Comparison of ENCODE assay signal across 1 cellular context in genomic region chr5:83724001-83724400, GRCh38.
TF ChIP-seq lines count a peak whose summit lies in the region.

No MANE protein-coding gene starts in this region.

TF ChIP-seq in HepG2, 621 proteins besides CTCF, POLR2A, EP300 and RAD21 (continued from another document and continues in another):
- no peak for TF ChIP-seq ZXDC (CRISPR knock-in tag; IDR thresholded peaks at IDR 0.05)
- TF ChIP-seq TBL1XR1 (IDR thresholded peaks at IDR 0.05; ENCODE audit: borderline replicate concordance, low read length, partially characterized antibody): no peak
- no peak for TF ChIP-seq ZNF670 (CRISPR knock-in tag; IDR thresholded peaks at IDR 0.05; ENCODE audit: borderline replicate concordance)
- no peak for TF ChIP-seq DBP (CRISPR knock-in tag; IDR thresholded peaks at IDR 0.05; ENCODE audit: not compliant biosample characterization)
- no peak for TF ChIP-seq ZNF562 (CRISPR knock-in tag; IDR thresholded peaks at IDR 0.05; ENCODE audit: borderline replicate concordance)
- no peak for TF ChIP-seq NFKB2 (CRISPR knock-in tag; IDR thresholded peaks at IDR 0.05; ENCODE audit: borderline replicate concordance)
- TF ChIP-seq HNF1A (IDR thresholded peaks at IDR 0.05; ENCODE audit: low read depth): no peak
- TF ChIP-seq HNF1A (CRISPR knock-in tag; IDR thresholded peaks at IDR 0.05; ENCODE audit: borderline replicate concordance): no peak
- no peak for TF ChIP-seq ZNF782 (CRISPR knock-in tag; IDR thresholded peaks at IDR 0.05; ENCODE audit: borderline replicate concordance)
- no peak for TF ChIP-seq ZNF367 (CRISPR knock-in tag; IDR thresholded peaks at IDR 0.05; ENCODE audit: borderline replicate concordance)
- TF ChIP-seq MED13 (CRISPR knock-in tag; IDR thresholded peaks at IDR 0.05): no peak
- TF ChIP-seq ZNF446 (CRISPR knock-in tag; IDR thresholded peaks at IDR 0.05): no peak
- TF ChIP-seq ETV5 (CRISPR knock-in tag; IDR thresholded peaks at IDR 0.05; ENCODE audit: borderline replicate concordance): no peak
- TF ChIP-seq IKZF5 (CRISPR knock-in tag; IDR thresholded peaks at IDR 0.05): no peak
- no peak for TF ChIP-seq HCFC1 (IDR thresholded peaks at IDR 0.05; ENCODE audit: low read depth, low read length)
- no peak for TF ChIP-seq SMARCC2 (IDR thresholded peaks at IDR 0.05)
- no peak for TF ChIP-seq HMGXB4 (CRISPR knock-in tag; IDR thresholded peaks at IDR 0.05; ENCODE audit: borderline replicate concordance in 1 of 2, low read depth in 1 of 2)
- TF ChIP-seq, protein P1, sequence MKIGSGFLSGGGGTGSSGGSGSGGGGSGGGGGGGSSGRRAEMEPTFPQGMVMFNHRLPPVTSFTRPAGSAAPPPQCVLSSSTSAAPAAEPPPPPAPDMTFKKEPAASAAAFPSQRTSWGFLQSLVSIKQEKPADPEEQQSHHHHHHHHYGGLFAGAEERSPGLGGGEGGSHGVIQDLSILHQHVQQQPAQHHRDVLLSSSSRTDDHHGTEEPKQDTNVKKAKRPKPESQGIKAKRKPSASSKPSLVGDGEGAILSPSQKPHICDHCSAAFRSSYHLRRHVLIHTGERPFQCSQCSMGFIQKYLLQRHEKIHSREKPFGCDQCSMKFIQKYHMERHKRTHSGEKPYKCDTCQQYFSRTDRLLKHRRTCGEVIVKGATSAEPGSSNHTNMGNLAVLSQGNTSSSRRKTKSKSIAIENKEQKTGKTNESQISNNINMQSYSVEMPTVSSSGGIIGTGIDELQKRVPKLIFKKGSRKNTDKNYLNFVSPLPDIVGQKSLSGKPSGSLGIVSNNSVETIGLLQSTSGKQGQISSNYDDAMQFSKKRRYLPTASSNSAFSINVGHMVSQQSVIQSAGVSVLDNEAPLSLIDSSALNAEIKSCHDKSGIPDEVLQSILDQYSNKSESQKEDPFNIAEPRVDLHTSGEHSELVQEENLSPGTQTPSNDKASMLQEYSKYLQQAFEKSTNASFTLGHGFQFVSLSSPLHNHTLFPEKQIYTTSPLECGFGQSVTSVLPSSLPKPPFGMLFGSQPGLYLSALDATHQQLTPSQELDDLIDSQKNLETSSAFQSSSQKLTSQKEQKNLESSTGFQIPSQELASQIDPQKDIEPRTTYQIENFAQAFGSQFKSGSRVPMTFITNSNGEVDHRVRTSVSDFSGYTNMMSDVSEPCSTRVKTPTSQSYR (CRISPR knock-in tag; IDR thresholded peaks at IDR 0.05; ENCODE audit: borderline replicate concordance): no peak
- TF ChIP-seq ZBTB7B (CRISPR knock-in tag; IDR thresholded peaks at IDR 0.05): no peak
- no peak for TF ChIP-seq PITX1 (CRISPR knock-in tag; IDR thresholded peaks at IDR 0.05)
- TF ChIP-seq ZNF24 (IDR thresholded peaks at IDR 0.05): no peak
- no peak for TF ChIP-seq HNRNPH1 (optimal IDR thresholded peaks at IDR 0.05; ENCODE audit: low read depth, low read length)
- TF ChIP-seq MXI1 (IDR thresholded peaks at IDR 0.05; ENCODE audit: borderline replicate concordance, low read depth, low read length): no peak
- no peak for TF ChIP-seq PHB2 (IDR thresholded peaks at IDR 0.05; ENCODE audit: partially characterized antibody)
- TF ChIP-seq KLF11 (CRISPR knock-in tag; IDR thresholded peaks at IDR 0.05): no peak
- TF ChIP-seq AKAP8 (CRISPR knock-in tag; IDR thresholded peaks at IDR 0.05): no peak
- TF ChIP-seq RNF2 (conservative IDR thresholded peaks at IDR 0.05; ENCODE audit: low read depth): no peak
- no peak for TF ChIP-seq ZNF879 (CRISPR knock-in tag; IDR thresholded peaks at IDR 0.05)
- peak; percentile 92 for TF ChIP-seq PPARG (CRISPR knock-in tag; conservative IDR thresholded peaks at IDR 0.05)
- TF ChIP-seq MATR3 (CRISPR knock-in tag; IDR thresholded peaks at IDR 0.05): no peak
- TF ChIP-seq ZBTB7A (CRISPR knock-in tag; IDR thresholded peaks at IDR 0.05): no peak
- TF ChIP-seq ZNF619 (CRISPR knock-in tag; IDR thresholded peaks at IDR 0.05): no peak
- TF ChIP-seq XRCC5 (optimal IDR thresholded peaks at IDR 0.05; ENCODE audit: low read length): no peak
- TF ChIP-seq SRY (CRISPR knock-in tag; IDR thresholded peaks at IDR 0.05): no peak
- TF ChIP-seq MBD4 (IDR thresholded peaks at IDR 0.05; ENCODE audit: borderline replicate concordance, low read length): no peak
- TF ChIP-seq ZNF691 (CRISPR knock-in tag; IDR thresholded peaks at IDR 0.05; ENCODE audit: borderline replicate concordance, low read depth): no peak
- no peak for TF ChIP-seq ZNF414 (CRISPR knock-in tag; IDR thresholded peaks at IDR 0.05)
- TF ChIP-seq ZBTB21 (CRISPR knock-in tag; IDR thresholded peaks at IDR 0.05): no peak
- TF ChIP-seq ZNF607 (CRISPR knock-in tag; IDR thresholded peaks at IDR 0.05; ENCODE audit: borderline replicate concordance): 0 out of 2 replicates have a peak, but pooled peaks have one; percentile 26
- no peak for TF ChIP-seq SMAD3 (CRISPR knock-in tag; IDR thresholded peaks at IDR 0.05)
- TF ChIP-seq SPEN (CRISPR knock-in tag; IDR thresholded peaks at IDR 0.05; ENCODE audit: low read depth): no peak
- peak; percentile 14; the same call in 1 of the 2 replicates for TF ChIP-seq NCOA2 (CRISPR knock-in tag; IDR thresholded peaks at IDR 0.05)
- no peak for TF ChIP-seq DMTF1 (CRISPR knock-in tag; IDR thresholded peaks at IDR 0.05)
- TF ChIP-seq ZNF12 (CRISPR knock-in tag; IDR thresholded peaks at IDR 0.05): no peak
- TF ChIP-seq ZNF674 (CRISPR knock-in tag; IDR thresholded peaks at IDR 0.05; ENCODE audit: low read depth): no peak
- no peak for TF ChIP-seq ZNF230 (CRISPR knock-in tag; IDR thresholded peaks at IDR 0.05)
- no peak for TF ChIP-seq ZNF816 (CRISPR knock-in tag; IDR thresholded peaks at IDR 0.05; ENCODE audit: borderline replicate concordance)
- TF ChIP-seq SALL1 (CRISPR knock-in tag; IDR thresholded peaks at IDR 0.05): peak; percentile 61; the same call in 1 of the 2 replicates
- TF ChIP-seq ZNF33A (CRISPR knock-in tag; IDR thresholded peaks at IDR 0.05; ENCODE audit: borderline replicate concordance): no peak
- TF ChIP-seq NCOA5 (CRISPR knock-in tag; IDR thresholded peaks at IDR 0.05): no peak
- TF ChIP-seq HNRNPK (IDR thresholded peaks at IDR 0.05; ENCODE audit: low read depth, low read length, poor library complexity, severe bottlenecking): no peak
- TF ChIP-seq MTF1 (CRISPR knock-in tag; IDR thresholded peaks at IDR 0.05): no peak
- 0 out of 2 replicates have a peak, but pooled peaks have one; percentile 15 for TF ChIP-seq SOX5 (CRISPR knock-in tag; IDR thresholded peaks at IDR 0.05; ENCODE audit: borderline replicate concordance)
- TF ChIP-seq PCBP2 (optimal IDR thresholded peaks at IDR 0.05; ENCODE audit: low read depth, low read length, poor library complexity, severe bottlenecking): no peak
- no peak for TF ChIP-seq ELF4 (CRISPR knock-in tag; IDR thresholded peaks at IDR 0.05; ENCODE audit: borderline replicate concordance)
